In the genomic region with DNA sequence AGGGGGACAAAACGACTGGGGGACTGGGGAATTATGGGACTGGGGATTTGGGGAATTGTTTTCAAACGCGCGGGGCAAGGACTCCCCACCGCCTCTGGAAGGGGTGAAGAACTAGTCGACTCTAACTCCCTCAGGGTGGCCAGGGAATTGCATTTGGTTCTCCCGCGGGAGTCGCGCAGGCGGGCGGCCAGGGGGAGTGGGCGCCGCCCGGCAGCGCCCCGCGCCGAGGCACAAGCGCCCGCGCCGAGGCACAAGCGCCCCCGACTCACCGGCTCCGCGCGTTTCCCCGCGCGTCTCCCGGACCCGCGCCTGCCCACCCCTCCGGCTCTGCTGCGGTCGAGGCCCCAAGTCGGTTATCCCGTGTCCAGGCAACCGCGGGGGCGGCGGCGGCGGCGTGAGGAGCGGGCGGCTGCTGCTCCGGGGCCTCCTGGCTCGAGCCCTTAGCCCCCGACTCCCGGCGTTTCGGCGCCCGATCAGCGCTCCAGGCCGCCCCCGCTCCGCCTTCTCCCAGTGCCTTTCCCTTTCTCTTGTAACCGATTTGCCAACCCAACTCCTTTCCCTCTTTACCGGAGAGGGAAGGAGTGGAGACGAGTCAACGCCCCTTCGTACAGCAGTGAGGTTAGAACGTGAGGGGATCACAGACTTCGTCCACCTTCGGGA, we compare ENCODE assay signal across 8 cellular contexts. TPM values are rescaled to one million over a fixed set of nuclear protein-coding genes. Genes with fewer than 3 reads are reported as not detected.
DNase-seq lines count a peak whose midpoint lies in the region; ATAC-seq and TF ChIP-seq lines count a peak whose summit lies in the region.

A gene with protein sequence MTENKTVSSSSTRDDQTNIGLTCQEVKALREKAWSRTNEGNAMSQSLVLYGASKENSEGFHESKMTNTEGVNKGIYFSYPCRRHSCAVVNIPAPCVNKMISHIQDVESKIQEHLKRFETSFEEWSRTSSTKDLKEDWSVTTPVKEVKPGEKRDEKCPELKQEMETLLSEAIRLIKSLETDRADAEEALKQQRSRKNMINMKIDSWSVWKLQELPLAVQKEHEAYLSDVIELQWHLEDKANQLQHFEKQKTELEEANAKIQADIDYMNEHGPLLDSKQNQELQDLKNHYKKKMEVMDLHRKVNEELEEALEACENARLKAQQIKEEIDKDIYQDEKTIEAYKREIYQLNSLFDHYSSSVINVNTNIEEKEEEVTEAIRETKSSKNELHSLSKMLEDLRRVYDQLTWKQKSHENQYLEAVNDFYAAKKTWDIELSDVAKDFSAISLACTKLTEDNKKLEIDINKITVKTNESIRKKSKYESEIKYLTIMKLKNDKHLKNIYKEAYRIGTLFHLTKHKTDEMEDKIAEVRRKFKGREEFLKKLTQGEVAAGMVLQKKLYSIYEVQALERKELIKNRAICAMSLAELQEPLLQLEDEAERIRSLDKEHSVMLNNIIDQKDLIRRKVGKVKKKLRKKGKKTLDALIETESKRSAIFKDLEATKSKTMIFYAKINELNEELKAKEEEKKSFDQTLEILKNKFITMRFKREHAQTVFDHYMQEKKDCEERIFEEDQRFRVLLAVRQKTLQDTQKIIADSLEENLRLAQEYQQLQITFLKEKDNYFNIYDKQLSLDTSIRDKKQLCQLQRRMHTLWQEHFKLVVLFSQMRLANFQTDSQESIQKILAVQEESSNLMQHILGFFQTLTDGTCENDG (minus strand): TSS at position 338 of the 660 bp plus-strand sequence. CDS start 28,633 bp downstream, outside the sequence.

- no peaks in the 10 kb centered on the region for H3K9me3 Mint-ChIP-seq in nephron progenitor cell

- H3K27ac ChIP-seq in esophagus muscularis mucosa (replicated peaks in 1 of 4) = peak within 1 kb of the TSS; percentile 17 to 58 (median 48)

- WGBS in esophagus muscularis mucosa = 3% methylated on average over 30 of the region's 69 CpGs

- intact Hi-C loops in esophagus muscularis mucosa (cut with DNase I) = no loop called here

- DNase-seq in Ammon's horn (ENCODE audit: low spot score) (peak; percentile 18), NCI-H2227 (lab: John Stamatoyannopoulos, UW; ENCODE audit: unreplicated experiment) (peak; percentile 73), esophagus muscularis mucosa (ENCODE audit: extremely low spot score) (no peak), nephron progenitor cell (peak; percentile 82), G401 (ENCODE audit: low spot score) (no peak)
- DNase-seq in effector CD8-positive, alpha-beta T cell (lab: John Stamatoyannopoulos, UW) = no peak

- no peak for TF ChIP-seq POLR2A in esophagus muscularis mucosa (IDR thresholded peaks at IDR 0.05; ENCODE audit: low read depth)

- peaks cover 13% of the 10 kb centered on the region for H3K27me3 Mint-ChIP-seq in nephron progenitor cell (ENCODE audit: low read depth, poor library complexity)

- H3K27me3 ChIP-seq in esophagus muscularis mucosa = peaks cover 0 to 23% (median 0%) of the 10 kb centered on the region in 4 donors

- in situ Hi-C loops in G401 (cut with HindIII; ENCODE audit: low sequenced_read_pairs) = no loop called here

- H3K9me3 ChIP-seq in esophagus muscularis mucosa = no peaks in the 10 kb centered on the region

- H3K4me1 ChIP-seq in esophagus muscularis mucosa = peaks cover 0 to 13% (median 8%) of the 10 kb centered on the region in 4 donors

- H3K4me3 Mint-ChIP-seq in nephron progenitor cell = peak within 1 kb of the TSS; percentile 91

- ATAC-seq in HG03565 (IDR thresholded peaks at IDR 0.05; ENCODE audit: unreplicated experiment) (no peak), HG02610 (IDR thresholded peaks at IDR 0.05; ENCODE audit: unreplicated experiment) (no peak)

- TF ChIP-seq CTCF in esophagus muscularis mucosa (IDR thresholded peaks at IDR 0.05) = peak in 1 of 3 experiments; percentile 7
- no peak for TF ChIP-seq CTCF in nephron progenitor cell (IDR thresholded peaks at IDR 0.05)

- no peaks in the 10 kb centered on the region for H3K36me3 Mint-ChIP-seq in nephron progenitor cell (ENCODE audit: low read depth)

- H3K36me3 ChIP-seq in esophagus muscularis mucosa = no peaks in the 10 kb centered on the region

- peak within 1 kb of the TSS; percentile 60 to 70 (median 64) for H3K4me3 ChIP-seq in esophagus muscularis mucosa

- H3K27ac Mint-ChIP-seq in nephron progenitor cell = peak within 1 kb of the TSS; percentile 48

- H3K4me1 Mint-ChIP-seq in nephron progenitor cell = peaks cover 11% of the 10 kb centered on the region

- TF ChIP-seq EP300 in esophagus muscularis mucosa (IDR thresholded peaks at IDR 0.05) = no peak

RNA-seq across cellular contexts. Expression of the gene that starts here (rescaled TPM):
- 1 to 10 TPM in 3 of 4 donors, not detected in 1; 1.2 to 2.2 (median 1.7) TPM for total RNA-seq in esophagus muscularis mucosa
- total RNA-seq in G401 (2014; rRNA removed; shearing (Covaris generic)) = not detected in 2 replicates

Comparison
In these comparisons a context has a peak if more than half of its experiments do, and no peak if none do; other contexts are left out.
1. DNase-seq: peak in Ammon's horn (single experiment), NCI-H2227 (single experiment) and nephron progenitor cell (single experiment); none in esophagus muscularis mucosa (single experiment), effector CD8-positive, alpha-beta T cell (single experiment) and G401 (single experiment).